In genomic region chr6:117601811-117602150, GRCh38 we compare ENCODE assay signal across 8 cellular contexts. TPM values are rescaled to one million over a fixed set of nuclear protein-coding genes. Genes with fewer than 3 reads are reported as not detected.
DNase-seq lines count a peak whose midpoint lies in the region; ATAC-seq and TF ChIP-seq lines count a peak whose summit lies in the region.

No MANE protein-coding gene starts in this region.

- no peak for TF ChIP-seq POLR2A in body of pancreas (IDR thresholded peaks at IDR 0.05)

- no peaks in the 10 kb centered on the region for H3K9me3 ChIP-seq in body of pancreas
- no peaks in the 10 kb centered on the region for H3K9me3 ChIP-seq in liver (ENCODE audit: control insufficient read depth in 4 of 4, low read length in 3 of 4)
- H3K9me3 ChIP-seq in thymus (ENCODE audit: control insufficient read depth): no peaks in the 10 kb centered on the region

- 0 to 1% methylated on average over 11 to 12 of the region's 12 CpGs for WGBS in body of pancreas, 2 donors
- WGBS in liver: under 1% methylated on average over 12 of the region's 12 CpGs
- WGBS in thymus: under 1% methylated on average over 12 of the region's 12 CpGs

- DNase-seq in H4 (ENCODE audit: low spot score) (peak; percentile 3), LoVo (ENCODE audit: low spot score) (peak; percentile 2), body of pancreas (no peak), OCI-M2 (lab: John Stamatoyannopoulos, UW; ENCODE audit: unreplicated experiment) (no peak)
- no peak for DNase-seq in stimulated activated CD4-positive, alpha-beta T cell treated with anti-CD3 and anti-CD28 coated beads, Interleukin-4, amount 100 ng/mL, for 4 hours

- peak overlapping the region; percentile 67 to 75 for H3K4me3 ChIP-seq in body of pancreas
- peak overlapping the region; percentile 79 to 90 (median 84) for H3K4me3 ChIP-seq in liver (ENCODE audit: low read depth in 1 of 3, low read length in 3 of 3)
- H3K4me3 ChIP-seq in thymus (ENCODE audit: low read length): peak overlapping the region; percentile 84

- peaks cover 23% of the 10 kb centered on the region for H3K4me1 ChIP-seq in body of pancreas
- H3K4me1 ChIP-seq in liver (ENCODE audit: control insufficient read depth in 4 of 4, insufficient read depth in 4 of 4, low read length in 3 of 4): peaks cover 0 to 24% (median 14%) of the 10 kb centered on the region in 4 donors
- H3K4me1 ChIP-seq in thymus (ENCODE audit: control insufficient read depth, insufficient read depth, low read length): peaks cover 2% of the 10 kb centered on the region

- H3K9ac ChIP-seq in liver (ENCODE audit: low read depth in 1 of 2, low read length in 2 of 2): peak overlapping the region; percentile 34 to 43

- no peaks in the 10 kb centered on the region for H3K27me3 ChIP-seq in body of pancreas
- H3K27me3 ChIP-seq in liver (ENCODE audit: control insufficient read depth in 4 of 4, insufficient read depth in 4 of 4, low read length in 3 of 4): no peaks in the 10 kb centered on the region
- no peaks in the 10 kb centered on the region for H3K27me3 ChIP-seq in thymus (ENCODE audit: control insufficient read depth, insufficient read depth)

- intact Hi-C loops in body of pancreas (cut with DNase I): loop anchor here (10.0 kb wide), 1 partner anchor 257 kb away; no protein-coding TSS in a partner anchor

- no peak for TF ChIP-seq RAD21 in liver (IDR thresholded peaks at IDR 0.05)

- ATAC-seq in GM18519 (IDR thresholded peaks at IDR 0.05; ENCODE audit: low FRiP score, unreplicated experiment) (peak; percentile 3), body of pancreas (no peak)

- no peaks in the 10 kb centered on the region for H3K36me3 ChIP-seq in body of pancreas (replicated peaks in 1 of 2; ENCODE audit: insufficient read depth in 1 of 2, low read depth in 2 of 2)
- peaks cover 0 to 3% (median 0%) of the 10 kb centered on the region in 4 donors for H3K36me3 ChIP-seq in liver (ENCODE audit: control insufficient read depth in 4 of 4, insufficient read depth in 3 of 4, low read depth in 1 of 4, low read length in 3 of 4)
- no peaks in the 10 kb centered on the region for H3K36me3 ChIP-seq in thymus (ENCODE audit: control insufficient read depth, insufficient read depth)

- no peak for TF ChIP-seq CTCF in body of pancreas (IDR thresholded peaks at IDR 0.05)
- no peak for TF ChIP-seq CTCF in liver (IDR thresholded peaks at IDR 0.05; ENCODE audit: low read depth, low read length, missing input control)

- H3K27ac ChIP-seq in body of pancreas: peak overlapping the region; percentile 86 to 91 (median 90)
- H3K27ac ChIP-seq in liver (ENCODE audit: low read depth in 1 of 2, low read length in 2 of 2): peak overlapping the region; percentile 86 to 95
- H3K27ac ChIP-seq in thymus (ENCODE audit: low read depth): peak overlapping the region; percentile 94

TF ChIP-seq in liver, 16 proteins besides CTCF, POLR2A, EP300 and RAD21:
- TF ChIP-seq YY1 (IDR thresholded peaks at IDR 0.05) (no peak), MAX (IDR thresholded peaks at IDR 0.05) (no peak)

RNA-seq across cellular contexts. Expression of gene GOPC, which starts 0.5 kb away (rescaled TPM):
- total RNA-seq in H4 (2014; rRNA removed; shearing (Covaris generic)): 16.0 and 22.1 TPM in 2 replicates
- 10 to 100 TPM in 1 of 2 donors, 1 to 10 TPM in 1; 7.9 to 16.6 TPM for total RNA-seq in body of pancreas
- total RNA-seq in liver: 10 to 100 TPM; 14.9 to 17.8 TPM
- 1 to 10 TPM; 7.4 to 7.9 TPM for polyA plus RNA-seq in liver
- 33.1 TPM for polyA plus RNA-seq in thymus

Comparison
In these comparisons a context has a peak if more than half of its experiments do, and no peak if none do; other contexts are left out.
1. DNase-seq: peak in H4 (single experiment) and LoVo (single experiment); none in body of pancreas (0 of 4), stimulated activated CD4-positive, alpha-beta T cell treated with anti-CD3 and anti-CD28 coated beads, Interleukin-4, amount 100 ng/mL, for 4 hours (0 of 2) and OCI-M2 (single experiment).
2. Peak in every context shown above with its lines, with median percentiles within 50 percentile points of each other: H3K27ac ChIP-seq and H3K4me3 ChIP-seq.